In the genomic region with DNA sequence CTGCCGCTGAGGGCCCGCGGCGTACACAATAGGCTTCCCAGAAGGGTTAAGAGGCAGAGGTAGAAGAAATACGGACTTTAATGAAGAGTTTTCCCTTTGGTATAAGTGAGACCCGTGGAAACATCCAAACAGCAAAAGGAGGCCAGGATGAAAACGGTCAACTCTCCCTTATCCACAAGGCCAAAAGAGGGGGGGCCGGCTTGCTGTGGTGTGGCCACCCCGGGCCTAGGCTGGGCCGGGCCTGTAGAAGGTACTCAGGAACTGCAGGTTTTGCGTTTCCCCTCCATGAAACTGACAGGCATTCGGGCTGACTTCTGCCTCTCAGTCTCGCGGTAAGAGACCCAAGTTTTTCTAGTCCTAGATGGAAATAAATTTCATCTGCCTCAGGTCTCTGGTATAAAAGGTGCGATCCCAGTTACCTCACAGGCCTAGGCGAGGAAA, we compare ENCODE assay signal across 7 cellular contexts. TPM values are rescaled to one million over a fixed set of nuclear protein-coding genes. Genes with fewer than 3 reads are reported as not detected.
A peak's percentile ranks its signal among the peaks of the same experiment; 100 is the strongest.
DNase-seq lines count a peak whose midpoint lies in the region; ATAC-seq and TF ChIP-seq lines count a peak whose summit lies in the region.

No MANE protein-coding gene starts in this region.

- H2AFZ ChIP-seq in osteoblast (ENCODE audit: low read length): no peak overlapping the region

- no peaks in the 10 kb centered on the region for H3K27me3 ChIP-seq in osteoblast (ENCODE audit: insufficient read depth, low read length)

- H3K36me3 Mint-ChIP-seq in T-helper 2 cell treated with Interferon-gamma antibody and Interleukin-4, amounts not matched to agents 5 μg/mL and 100 μg/mL, for 36 hours (ENCODE audit: low read depth): peaks cover 49% of the 10 kb centered on the region

- ATAC-seq in HG02885 (IDR thresholded peaks at IDR 0.05; ENCODE audit: poor library complexity, unreplicated experiment) (peak; percentile 18), HG03354 (IDR thresholded peaks at IDR 0.05; ENCODE audit: poor library complexity, severe bottlenecking, unreplicated experiment) (no peak)

- H3K4me1 ChIP-seq in osteoblast (ENCODE audit: insufficient read depth, low read length): peaks cover 19% of the 10 kb centered on the region

- no peaks in the 10 kb centered on the region for H3K9me3 ChIP-seq in osteoblast (ENCODE audit: low read depth, low read length)

- peaks cover 35% of the 10 kb centered on the region for H3K79me2 ChIP-seq in osteoblast (ENCODE audit: insufficient read depth, low read length)

- POLR2A ChIA-PET in GM10248 (lab: Yijun Ruan, JAX): interaction anchor here (0.8 kb wide), 1 partner anchor 26 kb away, joined by 3 read pairs; a partner anchor contains a TSS

- H3K4me1 Mint-ChIP-seq in T-helper 2 cell treated with Interferon-gamma antibody and Interleukin-4, amounts not matched to agents 5 μg/mL and 100 μg/mL, for 36 hours (ENCODE audit: low read depth): peaks cover 19% of the 10 kb centered on the region

- H3K4me3 Mint-ChIP-seq in T-helper 2 cell treated with Interferon-gamma antibody and Interleukin-4, amounts not matched to agents 5 μg/mL and 100 μg/mL, for 36 hours: peak overlapping the region; percentile 84

- peak overlapping the region; percentile 66 for H3K27ac ChIP-seq in osteoblast (ENCODE audit: low read depth, low read length)

- peaks cover 63% of the 10 kb centered on the region for H3K36me3 ChIP-seq in osteoblast (ENCODE audit: insufficient read depth, low read length)

- TF ChIP-seq CTCF in GM10248 (IDR thresholded peaks at IDR 0.05; ENCODE audit: control extremely low read depth, extremely low read depth, low read depth, missing control alignments) (no peak), fibroblast of pulmonary artery (IDR thresholded peaks at IDR 0.05; ENCODE audit: low read length, missing control alignments) (no peak), osteoblast (IDR thresholded peaks at IDR 0.05; ENCODE audit: extremely low read depth, low read depth, low read length) (no peak)

- H3K9me3 Mint-ChIP-seq in T-helper 2 cell treated with Interferon-gamma antibody and Interleukin-4, amounts not matched to agents 5 μg/mL and 100 μg/mL, for 36 hours: no peaks in the 10 kb centered on the region

- peak overlapping the region; percentile 68 for H3K4me3 ChIP-seq in fibroblast of pulmonary artery (replicated peaks; ENCODE audit: low read depth, low read length)
- H3K4me3 ChIP-seq in osteoblast (ENCODE audit: insufficient read depth, low read length): peak overlapping the region; percentile 87

- DNase-seq in GM10248 (ENCODE audit: extremely low spot score) (peak; percentile 40), fibroblast of pulmonary artery (ENCODE audit: low read depth) (no peak), osteoblast (ENCODE audit: insufficient read length, low spot score, missing footprints) (peak; percentile 74), 8988T (no peak)
- DNase-seq in T-helper 2 cell treated with Interferon-gamma antibody and Interleukin-4, amounts not matched to agents 5 μg/mL and 100 μg/mL, for 36 hours (ENCODE audit: low spot score): no peak

- H3K27ac Mint-ChIP-seq in T-helper 2 cell treated with Interferon-gamma antibody and Interleukin-4, amounts not matched to agents 5 μg/mL and 100 μg/mL, for 36 hours: peak overlapping the region; percentile 83

- peaks cover 21% of the 10 kb centered on the region for H4K20me1 ChIP-seq in osteoblast (ENCODE audit: insufficient read depth, low read length)

- CTCF ChIA-PET in GM10248 (lab: Yijun Ruan, JAX): interaction anchor here (0.7 to 4.7 kb wide), 9 partner anchors 9 to 335 kb away, joined by 3 to 51 read pairs (median 11); a partner anchor contains a TSS

- H3K27me3 Mint-ChIP-seq in T-helper 2 cell treated with Interferon-gamma antibody and Interleukin-4, amounts not matched to agents 5 μg/mL and 100 μg/mL, for 36 hours (ENCODE audit: low read depth): no peaks in the 10 kb centered on the region

- peak overlapping the region; percentile 98 for H3K4me2 ChIP-seq in osteoblast (ENCODE audit: insufficient read depth, low read length)

RNA-seq across cellular contexts. Expression of a gene that starts 0.7 kb away (rescaled TPM):
- total RNA-seq in osteoblast: 12.1 and 18.5 TPM in 2 replicates

RNA-seq across cellular contexts. Expression of a gene that starts 6.4 kb away (rescaled TPM):
- 90.1 and 92.8 TPM in 2 replicates for total RNA-seq in osteoblast

RNA-seq across cellular contexts. Expression of a gene that starts 8.3 kb away (rescaled TPM):
- 230 and 239 TPM in 2 replicates for total RNA-seq in osteoblast

RNA-seq across cellular contexts. Expression of a gene that starts 12.2 kb away (rescaled TPM):
- total RNA-seq in osteoblast: 23.2 and 23.3 TPM in 2 replicates

RNA-seq across cellular contexts. Expression of a gene that starts 20.9 kb away (rescaled TPM):
- total RNA-seq in osteoblast: 17.1 and 20.6 TPM in 2 replicates

Comparison
In these comparisons a context has a peak if more than half of its experiments do, and no peak if none do; other contexts are left out.
1. DNase-seq: peak in GM10248 (single experiment) and osteoblast (single experiment); none in T-helper 2 cell treated with Interferon-gamma antibody and Interleukin-4, amounts not matched to agents 5 μg/mL and 100 μg/mL, for 36 hours (single experiment), fibroblast of pulmonary artery (single experiment) and 8988T (single experiment).